ENCODE assay signal across 8 cellular contexts in the genomic region with DNA sequence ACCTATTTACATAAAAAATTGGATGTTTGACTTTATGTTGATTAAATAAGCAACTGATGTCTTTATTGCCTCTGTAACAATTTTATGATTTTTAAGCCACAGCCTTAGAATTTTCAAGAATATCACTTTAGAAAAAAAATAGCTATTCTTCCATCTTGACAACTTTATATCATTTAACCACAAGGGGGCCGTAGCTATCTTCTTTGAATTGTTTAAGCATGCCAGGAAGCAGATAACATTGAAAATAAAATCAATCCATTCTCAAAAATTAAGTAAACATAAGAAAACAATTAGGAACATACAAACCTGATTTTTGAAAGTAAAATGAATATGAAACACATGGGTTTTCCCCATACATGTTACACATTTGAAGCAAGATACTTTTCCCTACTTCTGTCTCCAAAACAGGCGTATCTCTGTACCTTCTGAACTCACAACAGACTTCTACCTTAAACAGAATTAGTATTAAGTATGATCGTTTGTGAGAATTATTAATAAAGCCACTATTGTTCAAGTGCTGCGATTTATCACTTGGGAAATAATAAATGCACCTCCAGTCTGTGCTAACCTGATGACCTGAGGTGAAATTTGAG.
A peak's percentile ranks its signal among the peaks of the same experiment; 100 is the strongest.
DNase-seq lines count a peak whose midpoint lies in the region; ATAC-seq and TF ChIP-seq lines count a peak whose summit lies in the region.

No MANE protein-coding gene starts in this region.

- peak overlapping the region; percentile 22; the same call in 1 of the 2 replicates for H3K27ac ChIP-seq in SK-N-MC
- no peak overlapping the region for H3K27ac ChIP-seq in foreskin keratinocyte
- no peak overlapping the region for H3K27ac ChIP-seq in thoracic aorta

- H3K4me3 ChIP-seq in GM12865 (ENCODE audit: low read depth, low read length), result no peak overlapping the region
- H3K4me3 ChIP-seq in SK-N-MC, result no peak overlapping the region
- H3K4me3 ChIP-seq in thoracic aorta, result no peak overlapping the region

- H3K27me3 ChIP-seq in foreskin keratinocyte (no peaks in the 10 kb centered on the region), thoracic aorta (replicated peaks; ENCODE audit: insufficient read depth) (no peaks in the 10 kb centered on the region)

- H3K36me3 ChIP-seq in SK-N-MC (ENCODE audit: insufficient read depth, low read length) (no peaks in the 10 kb centered on the region), thoracic aorta (no peaks in the 10 kb centered on the region)

- DNase-seq in GM12865 (ENCODE audit: low read depth), result peak; percentile 43
- peak; percentile 16 for DNase-seq in NCI-H1048 (lab: John Stamatoyannopoulos, UW)
- DNase-seq in SK-N-MC (ENCODE audit: low read depth, low spot score), result peak; percentile 73
- DNase-seq in foreskin keratinocyte, result peak in 1 of 2 donors; percentile 25
- DNase-seq in thoracic aorta (ENCODE audit: low spot score), result no peak
- no peak for DNase-seq in COLO668 (lab: John Stamatoyannopoulos, UW; ENCODE audit: unreplicated experiment)
- DNase-seq in stimulated activated naive B cell treated with anti-CD40 and anti-IgM and Interleukin-4, amounts not matched to agents 10 μg/mL and 1 μg/mL and 100 μg/mL, for 72 hours, result no peak
- DNase-seq in stimulated activated CD4-positive, alpha-beta T cell treated with anti-CD3 and anti-CD28 coated beads, Interleukin-4, amount 100 ng/mL, for 4 hours, result no peak

- H3K4me3 Mint-ChIP-seq in stimulated activated naive B cell treated with anti-CD40 and anti-IgM and Interleukin-4, amounts not matched to agents 10 μg/mL and 1 μg/mL and 100 μg/mL, for 72 hours, result no peak overlapping the region

- H3K27ac Mint-ChIP-seq in stimulated activated naive B cell treated with anti-CD40 and anti-IgM and Interleukin-4, amounts not matched to agents 10 μg/mL and 1 μg/mL and 100 μg/mL, for 72 hours, result no peak overlapping the region

- H3K4me1 Mint-ChIP-seq in stimulated activated naive B cell treated with anti-CD40 and anti-IgM and Interleukin-4, amounts not matched to agents 10 μg/mL and 1 μg/mL and 100 μg/mL, for 72 hours, result no peaks in the 10 kb centered on the region

- H3K9me3 ChIP-seq in SK-N-MC (ENCODE audit: low read depth, low read length) (no peaks in the 10 kb centered on the region), thoracic aorta (no peaks in the 10 kb centered on the region)

- ATAC-seq in foreskin keratinocyte (no peak), thoracic aorta (ENCODE audit: insufficient number of reproducible peaks, low FRiP score, low read depth) (peak; percentile 43)
- ATAC-seq in stimulated activated naive B cell treated with anti-CD40 and anti-IgM and Interleukin-4, amounts not matched to agents 10 μg/mL and 1 μg/mL and 100 μg/mL, for 72 hours (replicated peaks), result no peak

- no peak overlapping the region for H3K9ac ChIP-seq in SK-N-MC (ENCODE audit: insufficient read length)

- no peaks in the 10 kb centered on the region for H3K36me3 Mint-ChIP-seq in stimulated activated naive B cell treated with anti-CD40 and anti-IgM and Interleukin-4, amounts not matched to agents 10 μg/mL and 1 μg/mL and 100 μg/mL, for 72 hours

- H3K4me1 ChIP-seq in foreskin keratinocyte (no peaks in the 10 kb centered on the region), thoracic aorta (ENCODE audit: control insufficient read depth in 1 of 2, low read depth in 2 of 2) (no peaks in the 10 kb centered on the region)

- H3K27me3 Mint-ChIP-seq in stimulated activated naive B cell treated with anti-CD40 and anti-IgM and Interleukin-4, amounts not matched to agents 10 μg/mL and 1 μg/mL and 100 μg/mL, for 72 hours, result no peaks in the 10 kb centered on the region

- H3K9me3 Mint-ChIP-seq in stimulated activated naive B cell treated with anti-CD40 and anti-IgM and Interleukin-4, amounts not matched to agents 10 μg/mL and 1 μg/mL and 100 μg/mL, for 72 hours, result no peaks in the 10 kb centered on the region

- TF ChIP-seq CTCF in GM12865 (IDR thresholded peaks at IDR 0.05; ENCODE audit: insufficient read depth, low read depth, low read length, missing control alignments), result peak; percentile 24
- TF ChIP-seq CTCF in foreskin keratinocyte (conservative IDR thresholded peaks at IDR 0.05), result peak; percentile 75
- peak; percentile 53 for TF ChIP-seq CTCF in thoracic aorta (IDR thresholded peaks at IDR 0.05)

Comparison
In these comparisons a context has a peak if more than half of its experiments do, and no peak if none do; other contexts are left out.
1. DNase-seq: peak in GM12865 (single experiment), NCI-H1048 (single experiment) and SK-N-MC (single experiment); none in thoracic aorta (single experiment), COLO668 (single experiment), stimulated activated naive B cell treated with anti-CD40 and anti-IgM and Interleukin-4, amounts not matched to agents 10 μg/mL and 1 μg/mL and 100 μg/mL, for 72 hours (single experiment) and stimulated activated CD4-positive, alpha-beta T cell treated with anti-CD3 and anti-CD28 coated beads, Interleukin-4, amount 100 ng/mL, for 4 hours (0 of 2).
2. CTCF ChIP-seq: peak in every context shown above with its lines; median percentile 75 in foreskin keratinocyte; 53 in thoracic aorta; 24 in GM12865.